ENCODE assay signal across 29 cellular contexts in genomic region chr14:74404435-74404834, GRCh38. TPM values are rescaled to one million over a fixed set of nuclear protein-coding genes. Genes with fewer than 3 reads are reported as not detected.
"Had no signal": no experiment of that assay in that cellular context is flagged by ENCODE, and none has a peak within 500 bp of the region (broad histone marks: within the 10 kb centered on the region; RNA-seq: fewer than 3 reads in every experiment).

No MANE protein-coding gene starts in this region.

- ATAC-seq: activated CD8-positive, alpha-beta T cell treated with anti-CD3 and anti-CD28 coated beads for 36 hours; activated naive CD4-positive, alpha-beta T cell treated with anti-CD3 and anti-CD28 coated beads, Interleukin-2, amount 50 U/mL, for 72 hours; activated T-cell treated with anti-CD3 and anti-CD28 coated beads, Interleukin-2, amount 50 U/mL, for 72 hours; left ventricle myocardium superior; naive thymus-derived CD8-positive, alpha-beta T cell; upper lobe of right lung had no signal

- H3K9me3 Mint-ChIP-seq: activated CD8-positive, alpha-beta T cell treated with anti-CD3 and anti-CD28 coated beads for 36 hours; activated naive CD4-positive, alpha-beta T cell treated with anti-CD3 and anti-CD28 coated beads, Interleukin-2, amount 50 U/mL, for 72 hours; activated T-cell treated with anti-CD3 and anti-CD28 coated beads, Interleukin-2, amount 50 U/mL, for 72 hours; central memory CD8-positive, alpha-beta T cell; dendritic cell treated with granulocyte-macrophage colony-stimulating factor and Interleukin-4, amounts not matched to agents 40 ng/mL and 50 ng/mL, for 4 days; mesothelial cell of epicardium; naive thymus-derived CD8-positive, alpha-beta T cell; neural progenitor cell had no signal

- H3K36me3 ChIP-seq: breast epithelium, esophagus squamous epithelium, neural progenitor cell, right atrium auricular region, suprapubic skin, tibial artery, upper lobe of right lung had no signal

- DNase-seq: activated CD4-positive, alpha-beta T cell treated with anti-CD3 and anti-CD28 coated beads, Interleukin-2, amount 50 U/mL, for 1 hour; activated CD8-positive, alpha-beta T cell treated with anti-CD3 and anti-CD28 coated beads for 36 hours; activated naive CD4-positive, alpha-beta T cell; activated T-cell treated with anti-CD3 and anti-CD28 coated beads, Interleukin-2, amount 50 U/mL, for 72 hours; esophagus squamous epithelium; glutamatergic neuron; left ventricle myocardium superior; mammary epithelial cell; naive thymus-derived CD8-positive, alpha-beta T cell; stimulated activated CD4-positive, alpha-beta T cell treated with anti-CD3 and anti-CD28 coated beads, Interleukin-1b, Interleukin-23, amount 100 ng/mL, for 48 hours; stimulated activated CD4-positive, alpha-beta T cell treated with anti-CD3 and anti-CD28 coated beads, Interleukin-4, amount 100 ng/mL, for 4 hours; stimulated activated CD8-positive, alpha-beta memory T cell treated with anti-CD3 and anti-CD28 coated beads, Interleukin-4, amount 100 ng/mL, for 48 hours; stimulated activated naive CD4-positive, alpha-beta T cell; T-helper 2 cell; upper lobe of right lung had no signal

- H3K4me3 ChIP-seq: breast epithelium, esophagus squamous epithelium, neural progenitor cell, right atrium auricular region, smooth muscle cell, suprapubic skin, tibial artery, upper lobe of right lung had no signal

- H3K27me3 Mint-ChIP-seq: activated CD8-positive, alpha-beta T cell treated with anti-CD3 and anti-CD28 coated beads for 36 hours; central memory CD8-positive, alpha-beta T cell had no signal

- H3K27ac Mint-ChIP-seq: activated CD8-positive, alpha-beta T cell treated with anti-CD3 and anti-CD28 coated beads for 36 hours; activated naive CD4-positive, alpha-beta T cell treated with anti-CD3 and anti-CD28 coated beads, Interleukin-2, amount 50 U/mL, for 72 hours; activated T-cell treated with anti-CD3 and anti-CD28 coated beads, Interleukin-2, amount 50 U/mL, for 72 hours; dendritic cell treated with granulocyte-macrophage colony-stimulating factor and Interleukin-4, amounts not matched to agents 40 ng/mL and 50 ng/mL, for 4 days; mesothelial cell of epicardium; neural progenitor cell had no signal

- H3K36me3 Mint-ChIP-seq: activated naive CD4-positive, alpha-beta T cell treated with anti-CD3 and anti-CD28 coated beads, Interleukin-2, amount 50 U/mL, for 72 hours; mesothelial cell of epicardium; naive thymus-derived CD8-positive, alpha-beta T cell; neural progenitor cell had no signal

- H3K4me3 Mint-ChIP-seq: activated CD8-positive, alpha-beta T cell treated with anti-CD3 and anti-CD28 coated beads for 36 hours; activated T-cell treated with anti-CD3 and anti-CD28 coated beads, Interleukin-2, amount 50 U/mL, for 72 hours; central memory CD8-positive, alpha-beta T cell; dendritic cell treated with granulocyte-macrophage colony-stimulating factor and Interleukin-4, amounts not matched to agents 40 ng/mL and 50 ng/mL, for 4 days; mesothelial cell of epicardium; naive thymus-derived CD8-positive, alpha-beta T cell; neural progenitor cell had no signal

- H3K9me3 ChIP-seq: breast epithelium, esophagus squamous epithelium, right atrium auricular region, suprapubic skin, tibial artery, upper lobe of right lung had no signal

- H3K27me3 ChIP-seq: breast epithelium, neural progenitor cell, right atrium auricular region, upper lobe of right lung had no signal

- H3K27ac ChIP-seq: breast epithelium, epithelial cell of prostate, esophagus squamous epithelium, neural progenitor cell, right atrium auricular region, suprapubic skin, tibial artery, upper lobe of right lung had no signal

RNA-seq across cellular contexts. Expression of gene SYNDIG1L, which starts 21.6 kb away (rescaled TPM):
- total RNA-seq: activated CD8-positive, alpha-beta T cell treated with anti-CD3 and anti-CD28 coated beads for 36 hours; activated naive CD4-positive, alpha-beta T cell treated with anti-CD3 and anti-CD28 coated beads, Interleukin-2, amount 50 U/mL, for 72 hours; activated T-cell treated with anti-CD3 and anti-CD28 coated beads, Interleukin-2, amount 50 U/mL, for 72 hours; mammary epithelial cell; pulmonary artery endothelial cell; smooth muscle cell had no signal
- polyA plus RNA-seq: mammary epithelial cell, smooth muscle cell had no signal

RNA-seq across cellular contexts. Expression of gene VRTN, which starts 56.2 kb away (rescaled TPM):
- total RNA-seq: activated CD8-positive, alpha-beta T cell treated with anti-CD3 and anti-CD28 coated beads for 36 hours; activated naive CD4-positive, alpha-beta T cell treated with anti-CD3 and anti-CD28 coated beads, Interleukin-2, amount 50 U/mL, for 72 hours; activated T-cell treated with anti-CD3 and anti-CD28 coated beads, Interleukin-2, amount 50 U/mL, for 72 hours; breast epithelium; esophagus squamous epithelium; frontal cortex; left ventricle myocardium superior; mammary epithelial cell; mesothelial cell of epicardium; naive thymus-derived CD8-positive, alpha-beta T cell; omental fat pad; pulmonary artery endothelial cell; right atrium auricular region; smooth muscle cell; upper lobe of right lung had no signal
- polyA plus RNA-seq: mammary epithelial cell; naive thymus-derived CD8-positive, alpha-beta T cell; smooth muscle cell had no signal
